Comparison of ENCODE assay signal across 21 cellular contexts in the genomic region with DNA sequence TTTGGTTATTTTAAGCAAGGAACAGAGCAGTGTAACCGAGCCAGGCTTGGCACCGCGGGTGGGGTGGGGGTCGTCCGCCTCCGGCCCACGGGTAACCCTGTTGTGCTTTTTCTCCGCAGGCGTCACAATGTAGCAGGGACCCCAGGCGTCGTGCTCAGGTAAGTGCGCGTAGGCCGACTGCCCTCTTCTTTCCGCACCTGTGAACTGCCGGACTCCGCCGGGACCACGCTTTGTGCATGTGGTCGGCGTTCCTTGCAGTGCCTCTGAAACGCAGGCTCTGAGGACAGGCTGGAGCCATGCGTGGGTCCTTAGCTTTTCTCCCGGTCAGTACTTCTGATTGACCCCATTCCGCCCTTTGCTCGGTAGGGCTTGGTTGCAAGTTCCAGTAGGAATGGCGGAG.
"Had no signal": no experiment of that assay in that cellular context is flagged by ENCODE, and none has a peak within 500 bp of the region (broad histone marks: within the 10 kb centered on the region; RNA-seq: fewer than 3 reads in every experiment).

No MANE protein-coding gene starts in this region.

- H3K9me3 Mint-ChIP-seq: activated T-cell treated with anti-CD3 and anti-CD28 coated beads, Interleukin-2, amount 50 U/mL, for 72 hours; brain; central memory CD8-positive, alpha-beta T cell; T-cell had no signal

- DNase-seq: activated CD4-positive, alpha-beta memory T cell treated with anti-CD3 and anti-CD28 coated beads, Interleukin-2, amount 10 ng/mL, durations not matched to agents 7 days and 5 days; activated CD4-positive, alpha-beta T cell treated with anti-CD3 and anti-CD28 coated beads for 36 hours; activated CD4-positive, alpha-beta T cell treated with anti-CD3 and anti-CD28 coated beads, Interleukin-2, amount 50 U/mL, for 1 hour; activated CD8-positive, alpha-beta memory T cell treated with anti-CD3 and anti-CD28 coated beads, Interleukin-2, amount 50 U/mL, for 4 hours; activated naive CD4-positive, alpha-beta T cell treated with anti-CD3 and anti-CD28 coated beads, Interleukin-2, amount 50 U/mL, for 16 hours; activated T-cell treated with anti-CD3 and anti-CD28 coated beads, Interleukin-2, amount 50 U/mL, for 72 hours; aorta; MG63; MV-4-11; NCI-H1092 treated with DMSO at 0.1 percent for 48 hours; NCI-H1417 treated with DMSO at 0.1 percent for 48 hours; NCI-H1694; NCI-H2029; NCI-H510A treated with DMSO at 0.1 percent for 48 hours; Peyer's patch; SIG-M5; T-cell had no signal

- H3K9me3 ChIP-seq: MG63, Peyer's patch had no signal

- H3K27ac ChIP-seq: Peyer's patch, SK-N-MC, VCaP had no signal

- H3K27ac Mint-ChIP-seq: activated CD4-positive, alpha-beta memory T cell treated with anti-CD3 and anti-CD28 coated beads, Interleukin-2, amount 10 ng/mL, durations not matched to agents 7 days and 5 days; activated CD4-positive, alpha-beta T cell treated with anti-CD3 and anti-CD28 coated beads for 36 hours; activated T-cell treated with anti-CD3 and anti-CD28 coated beads, Interleukin-2, amount 50 U/mL, for 72 hours; T-cell had no signal

- H3K27me3 Mint-ChIP-seq: activated CD4-positive, alpha-beta memory T cell treated with anti-CD3 and anti-CD28 coated beads, Interleukin-2, amount 10 ng/mL, durations not matched to agents 7 days and 5 days; activated CD4-positive, alpha-beta T cell treated with anti-CD3 and anti-CD28 coated beads for 36 hours; central memory CD8-positive, alpha-beta T cell; T-cell had no signal

- H3K4me3 ChIP-seq: MG63, Peyer's patch, SK-N-MC had no signal

- ATAC-seq: activated CD4-positive, alpha-beta T cell treated with anti-CD3 and anti-CD28 coated beads for 36 hours; activated T-cell treated with anti-CD3 and anti-CD28 coated beads, Interleukin-2, amount 50 U/mL, for 72 hours; T-cell had no signal

- H3K4me3 Mint-ChIP-seq: activated CD4-positive, alpha-beta memory T cell treated with anti-CD3 and anti-CD28 coated beads, Interleukin-2, amount 10 ng/mL, durations not matched to agents 7 days and 5 days; activated CD4-positive, alpha-beta T cell treated with anti-CD3 and anti-CD28 coated beads for 36 hours; activated T-cell treated with anti-CD3 and anti-CD28 coated beads, Interleukin-2, amount 50 U/mL, for 72 hours; brain; central memory CD8-positive, alpha-beta T cell; T-cell had no signal

- H3K4me1 Mint-ChIP-seq: activated CD4-positive, alpha-beta memory T cell treated with anti-CD3 and anti-CD28 coated beads, Interleukin-2, amount 10 ng/mL, durations not matched to agents 7 days and 5 days had no signal

- H3K27me3 ChIP-seq: MG63, Peyer's patch had no signal
